Comparison of ENCODE assay signal across 8 cellular contexts in the genomic region with DNA sequence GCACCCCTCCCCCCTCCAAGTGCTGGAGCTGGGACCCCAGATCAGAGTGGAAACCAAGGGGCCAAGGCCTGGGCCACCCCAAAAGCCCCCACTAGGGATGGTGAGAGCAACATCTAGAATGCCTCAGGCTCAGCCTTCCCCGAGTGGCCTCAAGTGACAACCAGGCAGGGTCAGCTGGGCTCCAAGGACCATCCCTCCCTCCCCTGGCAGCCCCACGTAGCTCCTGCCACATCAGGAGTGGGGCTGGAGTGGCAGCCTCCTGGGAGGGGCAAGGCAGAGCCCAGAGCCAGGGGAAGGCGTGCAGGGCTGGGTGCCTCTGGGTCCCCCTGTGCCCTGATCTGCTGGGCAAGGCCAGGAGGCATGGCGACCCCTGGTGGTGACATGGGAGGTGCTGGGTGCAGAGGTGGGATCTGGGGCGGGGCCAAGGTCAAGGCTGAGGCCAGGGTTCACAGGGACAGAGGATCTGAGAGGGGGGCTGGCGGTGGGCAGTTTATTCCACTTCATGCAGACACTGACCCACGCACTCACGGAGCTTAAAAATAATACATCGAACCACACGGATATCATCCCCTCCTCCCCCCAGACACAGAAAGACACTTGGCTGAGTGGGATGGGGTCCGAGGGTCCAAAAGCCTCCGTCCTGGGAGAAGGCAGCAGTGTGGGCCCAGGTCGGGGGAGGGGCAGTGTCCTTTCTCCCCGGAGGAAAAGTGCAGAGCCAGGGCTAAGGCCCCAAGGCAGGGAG. TPM values are rescaled to one million over a fixed set of nuclear protein-coding genes. Genes with fewer than 3 reads are reported as not detected.
DNase-seq lines count a peak whose midpoint lies in the region; ATAC-seq and TF ChIP-seq lines count a peak whose summit lies in the region.

No MANE protein-coding gene starts in this region.

- DNase-seq in GM20000 (ENCODE audit: low spot score) (peak; percentile 94), NCI-H1105 (lab: John Stamatoyannopoulos, UW) (peak; percentile 78), T-helper 9 cell (peak; percentile 93), ascending aorta (ENCODE audit: low spot score in 2 of 2) (peak in 1 of 2 donors; percentile 92), iPS-NIHi7 (ENCODE audit: extremely low spot score) (peak; percentile 96)
- DNase-seq in stimulated activated CD4-positive, alpha-beta T cell treated with anti-CD3 and anti-CD28 coated beads, Interleukin-12 subunit alpha, Interleukin-12 subunit beta, amount 100 ng/mL, for 48 hours (ENCODE audit: low read depth in 2 of 3, low spot score in 1 of 3) = peak; percentile 84 to 97 (median 93)

- H3K4me2 ChIP-seq in BLaER1 treated with 17β-estradiol and CSF1 and Interleukin-3, amounts not matched to agents 10 nM and 100 nM = peak overlapping the region; percentile 78 to 97 (median 91)

- peaks cover 29 to 82% (median 66%) of the 10 kb centered on the region in 10 experiments for H3K4me1 ChIP-seq in BLaER1 treated with 17β-estradiol and CSF1 and Interleukin-3, amounts not matched to agents 10 nM and 100 nM
- no peaks in the 10 kb centered on the region for H3K4me1 ChIP-seq in ascending aorta

- peak overlapping the region in 1 of 10 experiments; percentile 8; a peak in 1 of 20 replicates for H3K4me3 ChIP-seq in BLaER1 treated with 17β-estradiol and CSF1 and Interleukin-3, amounts not matched to agents 10 nM and 100 nM
- H3K4me3 ChIP-seq in ascending aorta = no peak overlapping the region

- ATAC-seq in GM19455 (IDR thresholded peaks at IDR 0.05; ENCODE audit: unreplicated experiment) = no peak

- peak overlapping the region; percentile 25 to 77 (median 63); a peak in 19 of 22 replicates for H3K9ac ChIP-seq in BLaER1 treated with 17β-estradiol and CSF1 and Interleukin-3, amounts not matched to agents 10 nM and 100 nM

- TF ChIP-seq CTCF in GM20000 (IDR thresholded peaks at IDR 0.05; ENCODE audit: extremely low read depth, missing control alignments) (peak; percentile 97), ascending aorta (IDR thresholded peaks at IDR 0.05) (peak; percentile 84 to 93 (median 93))

- H3K9me3 ChIP-seq in BLaER1 treated with 17β-estradiol and CSF1 and Interleukin-3, amounts not matched to agents 10 nM and 100 nM (replicated peaks in 1 of 11) = no peaks in the 10 kb centered on the region
- H3K9me3 ChIP-seq in ascending aorta = no peaks in the 10 kb centered on the region

- peaks cover 0 to 9% (median 0%) of the 10 kb centered on the region in 11 experiments; a peak in 4 of 22 replicates for H4K20me1 ChIP-seq in BLaER1 treated with 17β-estradiol and CSF1 and Interleukin-3, amounts not matched to agents 10 nM and 100 nM

- H3K27ac ChIP-seq in BLaER1 treated with 17β-estradiol and CSF1 and Interleukin-3, amounts not matched to agents 10 nM and 100 nM = peak overlapping the region in 9 of 11 experiments; percentile 43 to 83 (median 73); a peak in 18 of 22 replicates
- H3K27ac ChIP-seq in ascending aorta = no peak overlapping the region

- H3K27me3 ChIP-seq in BLaER1 treated with 17β-estradiol and CSF1 and Interleukin-3, amounts not matched to agents 10 nM and 100 nM = no peaks in the 10 kb centered on the region
- H3K27me3 ChIP-seq in ascending aorta = no peaks in the 10 kb centered on the region

- peaks cover 23 to 49% (median 32%) of the 10 kb centered on the region in 11 experiments for H3K36me3 ChIP-seq in BLaER1 treated with 17β-estradiol and CSF1 and Interleukin-3, amounts not matched to agents 10 nM and 100 nM
- peaks cover 35 to 44% of the 10 kb centered on the region in 2 donors for H3K36me3 ChIP-seq in ascending aorta

- intact Hi-C loops in ascending aorta (cut with DNase I) = loop anchor here (1.0 kb wide), 1 partner anchor 47 kb away; no protein-coding TSS in a partner anchor

RNA-seq across cellular contexts. Expression of gene EHD1, which starts 15.8 kb away (rescaled TPM):
- total RNA-seq in ascending aorta = 216 TPM

RNA-seq across cellular contexts. Expression of gene ATG2A, which starts 22.8 kb away (rescaled TPM):
- total RNA-seq in ascending aorta = 39.5 TPM

RNA-seq across cellular contexts. Expression of gene PPP2R5B, which starts 30.2 kb away (rescaled TPM):
- total RNA-seq in ascending aorta = 115 TPM

RNA-seq across cellular contexts. Expression of gene GPHA2, which starts 41.5 kb away (rescaled TPM):
- not detected for total RNA-seq in ascending aorta

RNA-seq across cellular contexts. Expression of gene CDC42BPG, which starts 49.8 kb away (rescaled TPM):
- total RNA-seq in ascending aorta = not detected

Comparison
In these comparisons a context has a peak if more than half of its experiments do, and no peak if none do; other contexts are left out.
1. H3K27ac ChIP-seq: peak in BLaER1 treated with 17β-estradiol and CSF1 and Interleukin-3, amounts not matched to agents 10 nM and 100 nM (9 of 11); none in ascending aorta (0 of 2).